ENCODE assay signal across 1 cellular context in genomic region chr2:96436416-96436815, GRCh38.
A peak's percentile ranks its signal among the peaks of the same experiment; 100 is the strongest.
TF ChIP-seq lines count a peak whose summit lies in the region.

No MANE protein-coding gene starts in this region.

TF ChIP-seq in H1, 55 proteins besides CTCF, POLR2A, EP300 and RAD21:
- TF ChIP-seq CHD7 (IDR thresholded peaks at IDR 0.05; ENCODE audit: insufficient replicate concordance, low read length) (peak; percentile 34), CREB1 (IDR thresholded peaks at IDR 0.05) (no peak), NANOG (IDR thresholded peaks at IDR 0.05; ENCODE audit: insufficient read depth, low read depth, low read length, poor library complexity, severe bottlenecking) (no peak)
